Comparison of ENCODE assay signal across 16 cellular contexts in the genomic region with DNA sequence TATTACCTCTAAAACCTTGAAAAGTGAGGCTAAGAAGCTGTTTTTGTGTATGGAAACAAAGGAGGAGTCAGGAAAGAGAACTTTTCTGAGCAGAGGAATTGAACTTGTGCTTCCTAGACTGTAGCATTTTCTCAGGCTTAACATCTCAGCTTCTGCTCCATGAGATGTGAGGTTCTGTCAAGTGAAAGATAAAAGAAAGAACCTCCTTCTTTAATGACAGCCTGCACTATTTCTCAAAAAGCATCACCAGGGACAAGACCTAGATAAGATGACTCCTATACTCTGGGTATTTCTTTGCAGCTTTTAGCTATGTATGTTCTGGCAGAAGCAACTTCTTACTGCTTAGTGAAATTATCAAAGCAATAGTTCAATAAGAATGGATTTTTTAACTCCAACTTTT.
DNase-seq lines count a peak whose midpoint lies in the region; ATAC-seq and TF ChIP-seq lines count a peak whose summit lies in the region.
"Had no signal": no experiment of that assay in that cellular context is flagged by ENCODE, and none has a peak within 500 bp of the region (broad histone marks: within the 10 kb centered on the region; RNA-seq: fewer than 3 reads in every experiment).

No MANE protein-coding gene starts in this region.

- BruUV-seq in Caco-2 (replicated peaks; lab: Mats Ljungman, UMichigan), result no TSS peak

- no peak overlapping the region for H3K4me3 ChIP-seq in Caco-2 (ENCODE audit: low read depth, low read length)
- no peak overlapping the region for H3K4me3 ChIP-seq in thyroid gland (replicated peaks in 1 of 3)

- TF ChIP-seq CTCF in Caco-2 (IDR thresholded peaks at IDR 0.05; ENCODE audit: insufficient read depth in 1 of 2, low read depth in 1 of 2, low read length in 1 of 2, severe bottlenecking in 1 of 2, unreplicated experiment in 1 of 2), result no peak
- TF ChIP-seq CTCF in thyroid gland (IDR thresholded peaks at IDR 0.05), result no peak

- H3K9me3 ChIP-seq in Caco-2, result no peaks in the 10 kb centered on the region
- no peaks in the 10 kb centered on the region for H3K9me3 ChIP-seq in thyroid gland

- no peaks in the 10 kb centered on the region for H3K27me3 Mint-ChIP-seq in Caco-2 (ENCODE audit: insufficient read depth, unreplicated experiment)
- H3K27me3 Mint-ChIP-seq: CD4-positive, alpha-beta T cell had no signal

- H3K27me3 ChIP-seq in Caco-2 (replicated peaks; ENCODE audit: control insufficient read depth, insufficient read depth, low read length), result no peaks in the 10 kb centered on the region
- no peaks in the 10 kb centered on the region for H3K27me3 ChIP-seq in thyroid gland

- H3K4me3 Mint-ChIP-seq in Caco-2 (ENCODE audit: unreplicated experiment), result no peak overlapping the region
- H3K4me3 Mint-ChIP-seq: CD4-positive, alpha-beta T cell; IgD-negative memory B cell had no signal

- H3K36me3 ChIP-seq in Caco-2 (ENCODE audit: control insufficient read depth, insufficient read depth, low read length) (no peaks in the 10 kb centered on the region), thyroid gland (no peaks in the 10 kb centered on the region)

- no peaks in the 10 kb centered on the region for H3K36me3 Mint-ChIP-seq in Caco-2 (ENCODE audit: insufficient read depth, unreplicated experiment)
- H3K36me3 Mint-ChIP-seq: IgD-negative memory B cell had no signal

- no peak for ATAC-seq in GM18873 (IDR thresholded peaks at IDR 0.05; ENCODE audit: low FRiP score, unreplicated experiment)

- peak overlapping the region; percentile 17 for H3K27ac Mint-ChIP-seq in Caco-2 (ENCODE audit: unreplicated experiment)
- H3K27ac Mint-ChIP-seq: CD4-positive, alpha-beta T cell; IgD-negative memory B cell had no signal

- POLR2A ChIA-PET in Caco-2 (lab: Charles Lee), result no interaction called here

- intact Hi-C loops in Caco-2 (cut with micrococcal nuclease; ENCODE audit: unreplicated experiment) (no loop called here), thyroid gland (cut with DNase I) (no loop called here)

- H3K9me3 Mint-ChIP-seq in Caco-2 (ENCODE audit: unreplicated experiment), result peaks cover 1% of the 10 kb centered on the region
- H3K9me3 Mint-ChIP-seq: CD4-positive, alpha-beta T cell had no signal

- H3K4me1 ChIP-seq in Caco-2 (peaks cover 36% of the 10 kb centered on the region), thyroid gland (no peaks in the 10 kb centered on the region)

- H3K27ac ChIP-seq in thyroid gland, result no peak overlapping the region
- H3K27ac ChIP-seq: C4-2B had no signal

- no peak for DNase-seq in Caco-2
- DNase-seq in OCI-M1 (lab: John Stamatoyannopoulos, UW), result peak; percentile 71
- DNase-seq in erythroblast (lab: John Stamatoyannopoulos, UW), result peak; percentile 9 to 29
- DNase-seq in HCEC 1CT, result no peak
- DNase-seq in thyroid gland, result no peak
- DNase-seq: AML-193; CD4-positive, alpha-beta T cell; DMS153; DMS79; GDM1; GOT3; H7; KG1 had no signal

- TF ChIP-seq POLR2A in erythroblast (IDR thresholded peaks at IDR 0.05; ENCODE audit: low read length), result no peak
- no peak for TF ChIP-seq POLR2A in thyroid gland (IDR thresholded peaks at IDR 0.05)

- CTCF ChIA-PET in Caco-2 (lab: Charles Lee), result no interaction called here

- peaks cover 30% of the 10 kb centered on the region for H3K4me1 Mint-ChIP-seq in Caco-2 (ENCODE audit: low read depth, unreplicated experiment)

Comparison
In these comparisons a context has a peak if more than half of its experiments do, and no peak if none do; other contexts are left out.
1. DNase-seq: peak in OCI-M1 (single experiment) and erythroblast (2 of 2); none in Caco-2 (0 of 2), HCEC 1CT (single experiment) and thyroid gland (0 of 2).